ENCODE assay signal across 8 cellular contexts in genomic region chr9:77177894-77178794, GRCh38. TPM values are rescaled to one million over a fixed set of nuclear protein-coding genes. Genes with fewer than 3 reads are reported as not detected.
DNase-seq lines count a peak whose midpoint lies in the region; ATAC-seq lines count a peak whose summit lies in the region.

No MANE protein-coding gene starts in this region.

- H3K4me3 Mint-ChIP-seq in activated CD4-positive, alpha-beta memory T cell treated with anti-CD3 and anti-CD28 coated beads for 36 hours = peak overlapping the region; percentile 86

- intact Hi-C loops in activated CD4-positive, alpha-beta memory T cell treated with anti-CD3 and anti-CD28 coated beads for 36 hours (cut with micrococcal nuclease) = loop anchor here (1.0 to 10.0 kb wide), 8 partner anchors 11 to 1119 kb away; partner anchors contain the start of genes CEP78, GCNT1, PSAT1 and RFK

- no peaks in the 10 kb centered on the region for H3K9me3 Mint-ChIP-seq in activated CD4-positive, alpha-beta memory T cell treated with anti-CD3 and anti-CD28 coated beads for 36 hours

- CTCF ChIA-PET in activated CD4-positive, alpha-beta memory T cell treated with anti-CD3 and anti-CD28 coated beads for 36 hours (lab: Charles Lee) = interaction anchor here (0.9 to 3.1 kb wide), 4 partner anchors 10 to 299 kb away, joined by 3 to 32 read pairs (median 6); no protein-coding TSS in a partner anchor

- H3K27ac Mint-ChIP-seq in activated CD4-positive, alpha-beta memory T cell treated with anti-CD3 and anti-CD28 coated beads for 36 hours = peak overlapping the region; percentile 87

- DNase-seq in GDM1 (lab: John Stamatoyannopoulos, UW) = peak; percentile 28
- DNase-seq in NCI-H146 treated with DMSO at 0.1 percent for 48 hours (lab: John Stamatoyannopoulos, UW; ENCODE audit: unreplicated experiment) = peak; percentile 3
- DNase-seq in activated CD4-positive, alpha-beta memory T cell treated with anti-CD3 and anti-CD28 coated beads for 36 hours = peak; percentile 67
- DNase-seq in effector CD4-positive, alpha-beta T cell = peak; percentile 52
- peak; percentile 30 for DNase-seq in medulla oblongata (ENCODE audit: extremely low spot score)
- peak; percentile 24 for DNase-seq in stimulated activated CD8-positive, alpha-beta memory T cell treated with anti-CD3 and anti-CD28 coated beads, Interleukin-12 subunit alpha, Interleukin-12 subunit beta, amount 100 ng/mL, for 4 hours (ENCODE audit: low read depth)
- DNase-seq in NCI-H1436 treated with DMSO at 0.1 percent for 48 hours (lab: John Stamatoyannopoulos, UW) = no peak

- H3K4me1 Mint-ChIP-seq in activated CD4-positive, alpha-beta memory T cell treated with anti-CD3 and anti-CD28 coated beads for 36 hours (ENCODE audit: low read depth) = peaks cover 22% of the 10 kb centered on the region

- H3K27me3 Mint-ChIP-seq in activated CD4-positive, alpha-beta memory T cell treated with anti-CD3 and anti-CD28 coated beads for 36 hours = no peaks in the 10 kb centered on the region

- ATAC-seq in HG02571 (IDR thresholded peaks at IDR 0.05; ENCODE audit: unreplicated experiment) = peak; percentile 19

- POLR2A ChIA-PET in activated CD4-positive, alpha-beta memory T cell treated with anti-CD3 and anti-CD28 coated beads for 36 hours (lab: Charles Lee) = interaction anchor here (0.6 to 1.1 kb wide), 2 partner anchors 12 to 161 kb away, joined by 3 read pairs; no protein-coding TSS in a partner anchor

- no peaks in the 10 kb centered on the region for H3K36me3 Mint-ChIP-seq in activated CD4-positive, alpha-beta memory T cell treated with anti-CD3 and anti-CD28 coated beads for 36 hours

RNA-seq across cellular contexts. Expression of gene VPS13A, which starts 0.8 kb away (rescaled TPM):
- 10 to 100 TPM; 27.3 to 30.4 TPM for total RNA-seq in activated CD4-positive, alpha-beta memory T cell treated with anti-CD3 and anti-CD28 coated beads for 36 hours
